1 cellular context compared by ENCODE assay signal in genomic region chr14:32183151-32184048, GRCh38.
TF ChIP-seq lines count a peak whose summit lies in the region.

No MANE protein-coding gene starts in this region.

TF ChIP-seq in K562, 482 proteins besides CTCF, POLR2A, EP300 and RAD21:
- TF ChIP-seq RFX1 (IDR thresholded peaks at IDR 0.05) (peak; percentile 39; the same call in 1 of the 2 replicates), ZKSCAN3 (CRISPR knock-in tag; IDR thresholded peaks at IDR 0.05) (no peak), ARID1B (IDR thresholded peaks at IDR 0.05) (peak; percentile 63), FOSL1 (tag; conservative IDR thresholded peaks at IDR 0.05) (0 out of 2 replicates have a peak, but pooled peaks have one; percentile 22), CHD1 (IDR thresholded peaks at IDR 0.05; ENCODE audit: low read length) (no peak), TRIM24 (IDR thresholded peaks at IDR 0.05) (peak in 1 of 2 experiments; percentile 40; a peak in 1 of 4 replicates), TEAD4 (IDR thresholded peaks at IDR 0.05; ENCODE audit: low read length) (peak; percentile 53), TEAD4 (CRISPR knock-in tag; IDR thresholded peaks at IDR 0.05; ENCODE audit: borderline replicate concordance) (no peak), FOXK2 (conservative IDR thresholded peaks at IDR 0.05 in 1 of 2, IDR thresholded peaks at IDR 0.05 in 1 of 2; ENCODE audit: low read depth in 2 of 2) (no peak), CREB3 (tag; conservative IDR thresholded peaks at IDR 0.05; ENCODE audit: low read depth) (no peak), MTA2 (IDR thresholded peaks at IDR 0.05; ENCODE audit: low read depth) (no peak), LEF1 (IDR thresholded peaks at IDR 0.05) (no peak), CEBPG (CRISPR knock-in tag; IDR thresholded peaks at IDR 0.05) (no peak), CEBPG (tag; conservative IDR thresholded peaks at IDR 0.05 in 1 of 2, IDR thresholded peaks at IDR 0.05 in 1 of 2) (0 out of 4 replicates have a peak, but pooled peaks of 1 of the 2 experiments have one; percentile 12), ZNF316 (IDR thresholded peaks at IDR 0.05) (peak; percentile 73), TCF3 (CRISPR knock-in tag; IDR thresholded peaks at IDR 0.05) (peak; percentile 39), HNRNPL (IDR thresholded peaks at IDR 0.05; ENCODE audit: low read depth, low read length) (no peak), SMARCB1 (IDR thresholded peaks at IDR 0.05; ENCODE audit: insufficient read length, low read depth) (no peak), FOXJ2 (tag; IDR thresholded peaks at IDR 0.05) (peak; percentile 89), GABPA (tag; conservative IDR thresholded peaks at IDR 0.05; ENCODE audit: low read depth) (0 out of 2 replicates have a peak, but pooled peaks have one; percentile 13), CBFA2T3 (IDR thresholded peaks at IDR 0.05) (peak; percentile 64), FOXA3 (CRISPR knock-in tag; conservative IDR thresholded peaks at IDR 0.05 in 1 of 2, IDR thresholded peaks at IDR 0.05 in 1 of 2) (peak in 1 of 2 experiments; percentile 79; a peak in 2 of 4 replicates), TAL1 (IDR thresholded peaks at IDR 0.05) (peak; percentile 44), RNF219 (CRISPR knock-in tag; IDR thresholded peaks at IDR 0.05) (no peak), CBFA2T2 (conservative IDR thresholded peaks at IDR 0.05) (0 out of 2 replicates have a peak, but pooled peaks have one; percentile 14), C11orf30 (IDR thresholded peaks at IDR 0.05; ENCODE audit: low read depth) (peak; percentile 57; the same call in 1 of the 2 replicates), FOXM1 (IDR thresholded peaks at IDR 0.05; ENCODE audit: low read depth) (0 out of 2 replicates have a peak, but pooled peaks have one; percentile 16), FOXM1 (CRISPR knock-in tag; IDR thresholded peaks at IDR 0.05; ENCODE audit: low read depth) (no peak), SMARCA4 (IDR thresholded peaks at IDR 0.05) (peak; percentile 27; the same call in 1 of the 2 replicates), ID3 (CRISPR knock-in tag; IDR thresholded peaks at IDR 0.05) (no peak), ID3 (tag; IDR thresholded peaks at IDR 0.05) (no peak), ZNF407 (IDR thresholded peaks at IDR 0.05; ENCODE audit: low read depth) (no peak)
